In genomic region chr20:18056174-18057105, GRCh38 we compare ENCODE assay signal across 7 cellular contexts. TPM values are rescaled to one million over a fixed set of nuclear protein-coding genes. Genes with fewer than 3 reads are reported as not detected.
DNase-seq lines count a peak whose midpoint lies in the region; ATAC-seq and TF ChIP-seq lines count a peak whose summit lies in the region.

No MANE protein-coding gene starts in this region.

- TF ChIP-seq CTCF in GM20000 (IDR thresholded peaks at IDR 0.05; ENCODE audit: extremely low read depth, missing control alignments) (no peak), chondrocyte (IDR thresholded peaks at IDR 0.05) (no peak)

- no peaks in the 10 kb centered on the region for H3K36me3 Mint-ChIP-seq in chondrocyte (ENCODE audit: low read depth)

- no peaks in the 10 kb centered on the region for H3K9me3 Mint-ChIP-seq in chondrocyte (ENCODE audit: low read depth)

- ATAC-seq in GM21529 (IDR thresholded peaks at IDR 0.05; ENCODE audit: unreplicated experiment) (no peak), HG02588 (IDR thresholded peaks at IDR 0.05; ENCODE audit: unreplicated experiment) (no peak)

- peak overlapping the region; percentile 42 for H3K4me3 Mint-ChIP-seq in chondrocyte (ENCODE audit: unreplicated experiment)

- H3K9me3 ChIP-seq in mononuclear cell (ENCODE audit: low read depth, low read length), result no peaks in the 10 kb centered on the region

- peak; percentile 65 for DNase-seq in GM20000 (ENCODE audit: low spot score)
- DNase-seq in NCI-H2196 treated with DMSO at 0.1 percent for 48 hours (lab: John Stamatoyannopoulos, UW; ENCODE audit: unreplicated experiment), result peak; percentile 25
- DNase-seq in chondrocyte (ENCODE audit: low spot score), result no peak
- DNase-seq in OCI-M2 (lab: John Stamatoyannopoulos, UW; ENCODE audit: unreplicated experiment), result no peak

- no peak overlapping the region for H3K27ac Mint-ChIP-seq in chondrocyte (ENCODE audit: unreplicated experiment)

- peaks cover 18% of the 10 kb centered on the region for H3K4me1 Mint-ChIP-seq in chondrocyte (ENCODE audit: low read depth)

- peaks cover 63% of the 10 kb centered on the region for H3K27me3 ChIP-seq in mononuclear cell (ENCODE audit: insufficient read depth, low read length)

- peaks cover 71% of the 10 kb centered on the region for H3K27me3 Mint-ChIP-seq in chondrocyte (ENCODE audit: low read depth)

- peaks cover 29% of the 10 kb centered on the region for H3K4me1 ChIP-seq in mononuclear cell (ENCODE audit: insufficient read depth, low read length)

- H3K4me3 ChIP-seq in mononuclear cell (ENCODE audit: low read length), result peak overlapping the region; percentile 13

RNA-seq across cellular contexts. Expression of gene OVOL2, which starts 1.3 kb away (rescaled TPM):
- not detected in 3 replicates for total RNA-seq in chondrocyte
- not detected for total RNA-seq in mononuclear cell

Comparison
In these comparisons a context has a peak if more than half of its experiments do, and no peak if none do; other contexts are left out.
1. DNase-seq: peak in GM20000 (single experiment) and NCI-H2196 treated with DMSO at 0.1 percent for 48 hours (single experiment); none in chondrocyte (single experiment) and OCI-M2 (single experiment).